ENCODE assay signal across 12 cellular contexts in genomic region chr6:70312165-70312564, GRCh38. TPM values are rescaled to one million over a fixed set of nuclear protein-coding genes. Genes with fewer than 3 reads are reported as not detected.
DNase-seq lines count a peak whose midpoint lies in the region; FAIRE-seq and TF ChIP-seq lines count a peak whose summit lies in the region.
"Had no signal": no experiment of that assay in that cellular context is flagged by ENCODE, and none has a peak within 500 bp of the region (broad histone marks: within the 10 kb centered on the region; RNA-seq: fewer than 3 reads in every experiment).

No MANE protein-coding gene starts in this region.

- no peaks in the 10 kb centered on the region for H3K4me1 Mint-ChIP-seq in activated naive CD4-positive, alpha-beta T cell treated with anti-CD3 and anti-CD28 coated beads, Interleukin-2, amount 10 ng/mL, durations not matched to agents 7 days and 5 days

- peaks cover 4% of the 10 kb centered on the region for H3K4me1 ChIP-seq in SJSA1 (replicated peaks)
- H3K4me1 ChIP-seq in small intestine (ENCODE audit: control insufficient read depth in 2 of 2, insufficient read depth in 1 of 2, low read depth in 1 of 2, low read length in 1 of 2): peaks cover 0 to 5% of the 10 kb centered on the region in 2 donors

- no peak overlapping the region for H3K4me3 ChIP-seq in HFF-Myc (replicated peaks; ENCODE audit: low read depth, low read length)
- H3K4me3 ChIP-seq in SJSA1: no peak overlapping the region
- no peak overlapping the region for H3K4me3 ChIP-seq in fibroblast of villous mesenchyme (ENCODE audit: low read depth, low read length)
- no peak overlapping the region for H3K4me3 ChIP-seq in small intestine (ENCODE audit: low read depth in 1 of 2, low read length in 2 of 2)
- H3K4me3 ChIP-seq: thoracic aorta had no signal

- H3K27ac Mint-ChIP-seq in activated naive CD4-positive, alpha-beta T cell treated with anti-CD3 and anti-CD28 coated beads, Interleukin-2, amount 10 ng/mL, durations not matched to agents 7 days and 5 days: no peak overlapping the region
- H3K27ac Mint-ChIP-seq: H9 had no signal

- TF ChIP-seq CTCF in HFF-Myc (IDR thresholded peaks at IDR 0.05; ENCODE audit: low read depth, low read length, missing control alignments) (no peak), fibroblast of villous mesenchyme (IDR thresholded peaks at IDR 0.05; ENCODE audit: insufficient read depth, low read depth, low read length) (no peak)

- H3K9me3 Mint-ChIP-seq in activated naive CD4-positive, alpha-beta T cell treated with anti-CD3 and anti-CD28 coated beads, Interleukin-2, amount 10 ng/mL, durations not matched to agents 7 days and 5 days: no peaks in the 10 kb centered on the region

- WGBS in small intestine, 3 donors: 23 to 43% (median 43%) methylated on average over 3 of the region's 3 CpGs

- H3K4me3 Mint-ChIP-seq in activated naive CD4-positive, alpha-beta T cell treated with anti-CD3 and anti-CD28 coated beads, Interleukin-2, amount 10 ng/mL, durations not matched to agents 7 days and 5 days: no peak overlapping the region
- H3K4me3 Mint-ChIP-seq: H9 had no signal

- CTCF ChIA-PET in activated naive CD4-positive, alpha-beta T cell treated with anti-CD3 and anti-CD28 coated beads, Interleukin-2, amount 10 ng/mL, durations not matched to agents 7 days and 5 days (lab: Charles Lee): interaction anchor here (1.1 kb wide), 1 partner anchor 57 kb away, joined by 4 read pairs; no protein-coding TSS in a partner anchor

- H3K27ac ChIP-seq in SJSA1: no peak overlapping the region
- H3K27ac ChIP-seq in small intestine (ENCODE audit: low read depth in 1 of 2, low read length in 1 of 2): no peak overlapping the region
- H3K27ac ChIP-seq: thoracic aorta had no signal

- H3K36me3 Mint-ChIP-seq in activated naive CD4-positive, alpha-beta T cell treated with anti-CD3 and anti-CD28 coated beads, Interleukin-2, amount 10 ng/mL, durations not matched to agents 7 days and 5 days: no peaks in the 10 kb centered on the region

- H3K27me3 ChIP-seq in SJSA1 (replicated peaks) (peaks cover 15% of the 10 kb centered on the region), small intestine (ENCODE audit: control insufficient read depth in 2 of 2, insufficient read depth in 2 of 2, low read length in 2 of 2) (no peaks in the 10 kb centered on the region)

- DNase-seq in COLO829 (ENCODE audit: low spot score) (peak; percentile 29), HFF-Myc (ENCODE audit: extremely low read depth, low read depth) (peak; percentile 68), SJSA1 (ENCODE audit: low read depth in 1 of 2, low spot score in 2 of 2) (peak; percentile 56 to 71), fibroblast of villous mesenchyme (ENCODE audit: low read depth) (peak; percentile 75), putamen (ENCODE audit: low spot score) (no peak), SHP77 (lab: John Stamatoyannopoulos, UW) (no peak), small intestine (no peak)
- DNase-seq in activated naive CD4-positive, alpha-beta T cell treated with anti-CD3 and anti-CD28 coated beads, Interleukin-2, amount 10 ng/mL, durations not matched to agents 7 days and 5 days: no peak
- DNase-seq: H9, NCI-H1930, right cardiac atrium had no signal

- no peak for FAIRE-seq in small intestine (lab: Jason Lieb, UNC)

- H3K36me3 ChIP-seq in SJSA1 (no peaks in the 10 kb centered on the region), small intestine (ENCODE audit: control insufficient read depth in 2 of 2, insufficient read depth in 2 of 2, low read length in 2 of 2) (no peaks in the 10 kb centered on the region)
- H3K36me3 ChIP-seq: thoracic aorta had no signal

- H3K9me3 ChIP-seq in SJSA1 (replicated peaks) (no peaks in the 10 kb centered on the region), small intestine (ENCODE audit: control insufficient read depth, low read depth) (no peaks in the 10 kb centered on the region)
- H3K9me3 ChIP-seq: thoracic aorta had no signal

- H3K27me3 Mint-ChIP-seq in activated naive CD4-positive, alpha-beta T cell treated with anti-CD3 and anti-CD28 coated beads, Interleukin-2, amount 10 ng/mL, durations not matched to agents 7 days and 5 days: peaks cover 4% of the 10 kb centered on the region

RNA-seq across cellular contexts. Expression of gene COL9A1, which starts 9.3 kb away (rescaled TPM):
- not detected in 2 replicates for total RNA-seq in SJSA1 (2014; rRNA removed; shearing (Covaris generic))
- not detected in 2 replicates for total RNA-seq in fibroblast of villous mesenchyme
- under 1 TPM in 1 of 3 donors, not detected in 2; 0.34 TPM for polyA plus RNA-seq in small intestine
- total RNA-seq: thoracic aorta had no signal

Comparison
In these comparisons a context has a peak if more than half of its experiments do, and no peak if none do; other contexts are left out.
1. DNase-seq: peak in COLO829 (single experiment), HFF-Myc (single experiment), SJSA1 (2 of 2) and fibroblast of villous mesenchyme (single experiment); none in putamen (single experiment), SHP77 (0 of 2), activated naive CD4-positive, alpha-beta T cell treated with anti-CD3 and anti-CD28 coated beads, Interleukin-2, amount 10 ng/mL, durations not matched to agents 7 days and 5 days (single experiment) and small intestine (single experiment).